In the genomic region with DNA sequence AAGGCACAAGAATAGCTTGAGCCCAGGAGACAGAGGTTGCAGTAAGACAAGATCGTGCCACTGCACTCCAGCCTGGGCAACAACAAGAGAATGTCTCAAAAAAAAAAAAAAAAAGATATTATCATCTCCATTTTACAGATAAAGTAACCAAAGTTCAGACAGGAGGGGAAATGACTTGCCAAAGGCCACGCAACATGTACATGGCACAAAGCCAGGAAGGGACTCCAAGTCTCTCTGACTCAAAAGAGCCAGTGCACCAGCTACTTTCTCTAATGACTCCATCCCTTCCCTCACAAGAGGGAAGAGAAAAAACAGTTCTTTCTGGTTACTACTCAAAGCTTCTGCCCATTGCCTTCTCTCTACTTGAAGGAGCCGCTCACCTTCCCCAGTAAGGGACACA, we compare ENCODE assay signal across 20 cellular contexts. TPM values are rescaled to one million over a fixed set of nuclear protein-coding genes. Genes with fewer than 3 reads are reported as not detected.
A peak's percentile ranks its signal among the peaks of the same experiment; 100 is the strongest.
DNase-seq lines count a peak whose midpoint lies in the region; ATAC-seq, FAIRE-seq and TF ChIP-seq lines count a peak whose summit lies in the region.
"Had no signal": no experiment of that assay in that cellular context is flagged by ENCODE, and none has a peak within 500 bp of the region (broad histone marks: within the 10 kb centered on the region; RNA-seq: fewer than 3 reads in every experiment).

No MANE protein-coding gene starts in this region.

- H3K4me1 ChIP-seq in SK-N-SH (ENCODE audit: control insufficient read depth in 1 of 2, insufficient read depth in 2 of 2, low read depth in 1 of 2, low read length in 1 of 2) = peaks cover 0 to 13% of the 10 kb centered on the region in 2 experiments; a peak in 2 of 4 replicates

- POLR2A ChIA-PET in SK-N-SH (lab: Yijun Ruan, JAX) = interaction anchor here (0.9 kb wide), 1 partner anchor 9 kb away, joined by 4 read pairs; no protein-coding TSS in a partner anchor

- H2AFZ ChIP-seq in SK-N-SH (ENCODE audit: low read depth) = no peak overlapping the region

- no peak overlapping the region for H3K4me3 ChIP-seq in SK-N-SH (ENCODE audit: low read depth in 2 of 2, low read length in 1 of 2)

- H3F3A ChIP-seq in SK-N-SH (replicated peaks; ENCODE audit: insufficient read depth) = no peaks in the 10 kb centered on the region

- CTCF ChIA-PET in SK-N-SH (lab: Yijun Ruan, JAX) = interaction anchor here (0.6 to 1.1 kb wide), 2 partner anchors 13 to 29 kb away, joined by 3 read pairs; no protein-coding TSS in a partner anchor

- no peak overlapping the region for H3K4me2 ChIP-seq in SK-N-SH

- H3K36me3 ChIP-seq in SK-N-SH (replicated peaks in 1 of 2; ENCODE audit: control insufficient read depth in 1 of 2, insufficient read depth in 2 of 2, low read length in 1 of 2) = no peaks in the 10 kb centered on the region

- FAIRE-seq in urothelium cell line (lab: Jason Lieb, UNC) = no peak
- FAIRE-seq: GM18507 had no signal

- no peak overlapping the region for H3K27ac Mint-ChIP-seq in activated naive CD8-positive, alpha-beta T cell treated with anti-CD3 and anti-CD28 coated beads, Interleukin-2, amount 50 U/mL, for 24 hours
- H3K27ac Mint-ChIP-seq in activated naive CD8-positive, alpha-beta T cell treated with anti-CD3 and anti-CD28 coated beads for 36 hours = no peak overlapping the region
- H3K27ac Mint-ChIP-seq: activated naive CD4-positive, alpha-beta T cell treated with anti-CD3 and anti-CD28 coated beads, Interleukin-2, amount 10 ng/mL, durations not matched to agents 7 days and 5 days had no signal

- H3K36me3 Mint-ChIP-seq in activated naive CD8-positive, alpha-beta T cell treated with anti-CD3 and anti-CD28 coated beads, Interleukin-2, amount 50 U/mL, for 24 hours (ENCODE audit: low read depth) = no peaks in the 10 kb centered on the region
- peaks cover 2% of the 10 kb centered on the region for H3K36me3 Mint-ChIP-seq in activated naive CD8-positive, alpha-beta T cell treated with anti-CD3 and anti-CD28 coated beads for 36 hours
- H3K36me3 Mint-ChIP-seq: activated naive CD4-positive, alpha-beta T cell treated with anti-CD3 and anti-CD28 coated beads, Interleukin-2, amount 10 ng/mL, durations not matched to agents 7 days and 5 days had no signal

- ATAC-seq in activated naive CD8-positive, alpha-beta T cell treated with anti-CD3 and anti-CD28 coated beads, Interleukin-2, amount 50 U/mL, for 24 hours = peak; percentile 57
- ATAC-seq: sciatic nerve had no signal

- no peaks in the 10 kb centered on the region for H3K79me2 ChIP-seq in SK-N-SH (ENCODE audit: insufficient read depth)

- no peak for DNase-seq in activated naive CD8-positive, alpha-beta T cell treated with anti-CD3 and anti-CD28 coated beads, Interleukin-2, amount 50 U/mL, for 24 hours
- no peak for DNase-seq in activated naive CD8-positive, alpha-beta T cell treated with anti-CD3 and anti-CD28 coated beads for 36 hours
- peak; percentile 23 for DNase-seq in NCI-H69 (lab: John Stamatoyannopoulos, UW)
- DNase-seq in dermis blood vessel endothelial cell = peak; percentile 85
- peak; percentile 58 for DNase-seq in pulmonary artery endothelial cell (ENCODE audit: low read depth, low spot score)
- DNase-seq in urothelium cell line (ENCODE audit: low spot score) = no peak
- no peak for DNase-seq in COLO829 (ENCODE audit: low spot score)
- no peak for DNase-seq in SK-N-SH
- DNase-seq: activated CD4-positive, CD25-positive, alpha-beta regulatory T cell treated with anti-CD3 and anti-CD28 coated beads, Interleukin-2, amount 50 U/mL, for 72 hours; activated CD8-positive, alpha-beta memory T cell treated with anti-CD3 and anti-CD28 coated beads, Interleukin-2, amount 50 U/mL, for 48 hours; activated naive CD4-positive, alpha-beta T cell treated with anti-CD3 and anti-CD28 coated beads, Interleukin-2, amount 10 ng/mL, durations not matched to agents 7 days and 5 days; CD8-positive, alpha-beta memory T cell; H9; MM.1S; NCI-H2029 treated with DMSO at 0.1 percent for 48 hours; SHP77 treated with DMSO at 0.1 percent for 48 hours had no signal

- TF ChIP-seq CTCF in SK-N-SH (IDR thresholded peaks at IDR 0.05) = no peak

- no peaks in the 10 kb centered on the region for H3K27me3 Mint-ChIP-seq in activated naive CD8-positive, alpha-beta T cell treated with anti-CD3 and anti-CD28 coated beads, Interleukin-2, amount 50 U/mL, for 24 hours
- H3K27me3 Mint-ChIP-seq in activated naive CD8-positive, alpha-beta T cell treated with anti-CD3 and anti-CD28 coated beads for 36 hours = no peaks in the 10 kb centered on the region
- H3K27me3 Mint-ChIP-seq: activated naive CD4-positive, alpha-beta T cell treated with anti-CD3 and anti-CD28 coated beads, Interleukin-2, amount 10 ng/mL, durations not matched to agents 7 days and 5 days; brain had no signal

- H3K27ac ChIP-seq in SK-N-SH (ENCODE audit: low read depth in 2 of 2, low read length in 1 of 2) = no peak overlapping the region
- H3K27ac ChIP-seq: epithelial cell of prostate had no signal

- TF ChIP-seq EP300 in SK-N-SH (IDR thresholded peaks at IDR 0.05; ENCODE audit: borderline replicate concordance in 1 of 2, low read depth in 1 of 2, low read length in 1 of 2) = no peak

- no peaks in the 10 kb centered on the region for H3K27me3 ChIP-seq in SK-N-SH (ENCODE audit: insufficient read depth)

- no peak for TF ChIP-seq RAD21 in SK-N-SH (IDR thresholded peaks at IDR 0.05; ENCODE audit: low read length)

- H3K9me3 Mint-ChIP-seq in activated naive CD8-positive, alpha-beta T cell treated with anti-CD3 and anti-CD28 coated beads, Interleukin-2, amount 50 U/mL, for 24 hours = no peaks in the 10 kb centered on the region
- no peaks in the 10 kb centered on the region for H3K9me3 Mint-ChIP-seq in activated naive CD8-positive, alpha-beta T cell treated with anti-CD3 and anti-CD28 coated beads for 36 hours
- H3K9me3 Mint-ChIP-seq: activated naive CD4-positive, alpha-beta T cell treated with anti-CD3 and anti-CD28 coated beads, Interleukin-2, amount 10 ng/mL, durations not matched to agents 7 days and 5 days; CD8-positive, alpha-beta memory T cell; H9 had no signal

- H3K9me3 ChIP-seq in SK-N-SH = no peaks in the 10 kb centered on the region

- H4K20me1 ChIP-seq in SK-N-SH (ENCODE audit: insufficient read depth) = no peaks in the 10 kb centered on the region

- H3K9me2 ChIP-seq in SK-N-SH = no peaks in the 10 kb centered on the region

- WGBS in SK-N-SH (ENCODE audit: low lambda C conversion rate) = 94% methylated on average over 3 of the region's 3 CpGs

- peaks cover 5% of the 10 kb centered on the region for H3K4me1 Mint-ChIP-seq in activated naive CD8-positive, alpha-beta T cell treated with anti-CD3 and anti-CD28 coated beads, Interleukin-2, amount 50 U/mL, for 24 hours
- peaks cover 6% of the 10 kb centered on the region for H3K4me1 Mint-ChIP-seq in activated naive CD8-positive, alpha-beta T cell treated with anti-CD3 and anti-CD28 coated beads for 36 hours

- H3K9ac ChIP-seq in SK-N-SH = no peak overlapping the region

- H3K4me3 Mint-ChIP-seq in activated naive CD8-positive, alpha-beta T cell treated with anti-CD3 and anti-CD28 coated beads, Interleukin-2, amount 50 U/mL, for 24 hours = no peak overlapping the region
- no peak overlapping the region for H3K4me3 Mint-ChIP-seq in activated naive CD8-positive, alpha-beta T cell treated with anti-CD3 and anti-CD28 coated beads for 36 hours
- H3K4me3 Mint-ChIP-seq: activated naive CD4-positive, alpha-beta T cell treated with anti-CD3 and anti-CD28 coated beads, Interleukin-2, amount 10 ng/mL, durations not matched to agents 7 days and 5 days; brain; CD8-positive, alpha-beta memory T cell; H9 had no signal

TF ChIP-seq in SK-N-SH, 30 proteins besides CTCF, POLR2A, EP300 and RAD21 (continues in another document):
- TF ChIP-seq NRF1 (IDR thresholded peaks at IDR 0.05; ENCODE audit: low read depth, low read length) (no peak), TAF1 (IDR thresholded peaks at IDR 0.05; ENCODE audit: borderline replicate concordance, low read depth, low read length) (no peak), GABPA (IDR thresholded peaks at IDR 0.05; ENCODE audit: low read depth) (no peak), GATA2 (CRISPR knock-in tag; IDR thresholded peaks at IDR 0.05) (no peak)
- TF ChIP-seq, protein P1, sequence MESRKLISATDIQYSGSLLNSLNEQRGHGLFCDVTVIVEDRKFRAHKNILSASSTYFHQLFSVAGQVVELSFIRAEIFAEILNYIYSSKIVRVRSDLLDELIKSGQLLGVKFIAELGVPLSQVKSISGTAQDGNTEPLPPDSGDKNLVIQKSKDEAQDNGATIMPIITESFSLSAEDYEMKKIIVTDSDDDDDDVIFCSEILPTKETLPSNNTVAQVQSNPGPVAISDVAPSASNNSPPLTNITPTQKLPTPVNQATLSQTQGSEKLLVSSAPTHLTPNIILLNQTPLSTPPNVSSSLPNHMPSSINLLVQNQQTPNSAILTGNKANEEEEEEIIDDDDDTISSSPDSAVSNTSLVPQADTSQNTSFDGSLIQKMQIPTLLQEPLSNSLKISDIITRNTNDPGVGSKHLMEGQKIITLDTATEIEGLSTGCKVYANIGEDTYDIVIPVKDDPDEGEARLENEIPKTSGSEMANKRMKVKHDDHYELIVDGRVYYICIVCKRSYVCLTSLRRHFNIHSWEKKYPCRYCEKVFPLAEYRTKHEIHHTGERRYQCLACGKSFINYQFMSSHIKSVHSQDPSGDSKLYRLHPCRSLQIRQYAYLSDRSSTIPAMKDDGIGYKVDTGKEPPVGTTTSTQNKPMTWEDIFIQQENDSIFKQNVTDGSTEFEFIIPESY (IDR thresholded peaks at IDR 0.05; ENCODE audit: borderline replicate concordance, low read depth) = no peak

RNA-seq across cellular contexts. Expression of a gene that starts 34.1 kb away (rescaled TPM):
- total RNA-seq in activated naive CD8-positive, alpha-beta T cell treated with anti-CD3 and anti-CD28 coated beads for 36 hours = 10 to 100 TPM; 19.8 to 21.4 TPM
- total RNA-seq in dermis blood vessel endothelial cell = 50.3 and 58.0 TPM in 2 replicates
- 55.4 and 64.9 TPM in 2 replicates for total RNA-seq in pulmonary artery endothelial cell
- polyA plus RNA-seq in SK-N-SH (2012; rRNA removed) = 25.9 and 26.2 TPM in 2 replicates
- 20.9 and 22.4 TPM in 2 replicates for polyA plus RNA-seq in SK-N-SH (2012; cell fraction: cytosol; rRNA removed)
- 19.4 and 33.3 TPM in 2 replicates for polyA plus RNA-seq in SK-N-SH (2012; cell fraction: nucleus; rRNA removed)

Comparison
In these comparisons a context has a peak if more than half of its experiments do, and no peak if none do; other contexts are left out.
1. DNase-seq: peak in NCI-H69 (single experiment), dermis blood vessel endothelial cell (single experiment) and pulmonary artery endothelial cell (single experiment); none in activated naive CD8-positive, alpha-beta T cell treated with anti-CD3 and anti-CD28 coated beads, Interleukin-2, amount 50 U/mL, for 24 hours (single experiment), activated naive CD8-positive, alpha-beta T cell treated with anti-CD3 and anti-CD28 coated beads for 36 hours (single experiment), urothelium cell line (single experiment), COLO829 (single experiment) and SK-N-SH (single experiment).